Comparison of ENCODE assay signal across 1 cellular context in the genomic region with DNA sequence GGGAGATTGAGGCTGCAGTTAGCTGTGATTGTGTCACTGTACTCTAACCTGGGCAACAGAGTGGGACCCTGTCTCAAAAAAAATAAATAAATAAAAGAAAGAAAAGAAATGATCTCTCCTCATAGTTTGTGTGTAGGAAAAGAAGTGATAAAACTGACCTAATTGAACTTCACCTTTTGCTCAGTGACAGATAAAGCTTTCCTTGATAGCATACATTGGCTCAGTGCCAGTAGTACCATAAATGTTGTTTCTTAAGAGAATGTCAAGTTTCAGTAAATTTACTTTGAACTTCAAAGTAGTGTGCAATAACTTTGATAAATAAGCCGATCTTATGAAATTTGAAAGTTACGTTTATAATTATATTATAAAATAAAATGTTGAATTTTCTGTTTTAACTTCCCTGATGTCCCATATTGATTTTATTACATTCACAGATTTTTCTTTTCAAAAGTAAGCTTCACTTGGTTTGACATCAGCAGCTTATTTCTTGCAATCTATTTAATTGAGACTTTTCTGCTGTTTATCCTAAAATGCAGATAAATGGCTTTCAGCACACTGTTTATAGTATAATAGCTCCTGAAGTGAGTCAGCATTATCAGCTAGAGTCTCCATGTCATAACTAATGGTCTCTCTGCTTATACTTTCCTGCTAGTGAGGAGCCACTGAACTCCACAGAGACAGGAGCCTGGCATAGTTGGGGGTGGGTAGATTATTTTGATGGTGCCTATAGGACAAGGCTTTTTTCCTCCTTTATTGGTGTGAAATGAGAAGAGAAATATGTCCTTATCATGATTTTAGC.
TF ChIP-seq lines count a peak whose summit lies in the region.

No MANE protein-coding gene starts in this region.

TF ChIP-seq in IMR-90, 13 proteins besides CTCF, POLR2A, EP300 and RAD21:
- no peak for TF ChIP-seq RFX5 (IDR thresholded peaks at IDR 0.05; ENCODE audit: low read depth, low read length)
- TF ChIP-seq SMC3 (IDR thresholded peaks at IDR 0.05; ENCODE audit: low read depth, low read length): no peak
- peak; percentile 65 for TF ChIP-seq FOS (IDR thresholded peaks at IDR 0.05; ENCODE audit: low read depth, low read length)
- TF ChIP-seq MAFK (IDR thresholded peaks at IDR 0.05; ENCODE audit: low read depth, low read length): peak; percentile 60
- TF ChIP-seq CEBPB (IDR thresholded peaks at IDR 0.05; ENCODE audit: low read depth, low read length): no peak
- TF ChIP-seq MAZ (IDR thresholded peaks at IDR 0.05; ENCODE audit: borderline replicate concordance, low read depth, low read length): no peak
- TF ChIP-seq NFE2L2 (IDR thresholded peaks at IDR 0.05; ENCODE audit: low read depth, low read length): peak; percentile 87
- TF ChIP-seq BHLHE40 (IDR thresholded peaks at IDR 0.05; ENCODE audit: low read depth, low read length): no peak
